Comparison of ENCODE assay signal across 21 cellular contexts in the genomic region with DNA sequence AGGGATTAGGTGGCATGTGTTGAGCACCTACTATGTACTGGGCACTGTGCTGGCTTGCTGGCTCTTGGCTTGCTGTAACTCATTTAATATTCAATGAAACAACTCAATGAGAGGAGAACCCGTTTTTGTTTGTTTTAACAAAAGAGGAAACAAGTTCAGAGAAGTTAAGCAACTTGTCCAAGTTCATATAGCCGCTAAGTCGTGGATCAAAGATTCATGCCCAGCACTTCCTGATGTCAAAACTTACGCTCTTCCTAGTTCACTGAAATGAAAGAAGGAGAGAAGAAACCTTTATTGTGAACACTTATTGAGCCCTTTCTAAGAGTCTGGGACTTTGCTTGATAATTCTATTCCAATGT.
DNase-seq lines count a peak whose midpoint lies in the region; ATAC-seq and TF ChIP-seq lines count a peak whose summit lies in the region.
"Had no signal": no experiment of that assay in that cellular context is flagged by ENCODE, and none has a peak within 500 bp of the region (broad histone marks: within the 10 kb centered on the region; RNA-seq: fewer than 3 reads in every experiment).

No MANE protein-coding gene starts in this region.

- H3K4me1 Mint-ChIP-seq in stimulated activated naive CD8-positive, alpha-beta T cell treated with anti-CD3 and anti-CD28 coated beads, Interleukin-15, Interleukin-2, amounts not matched to agents 100 ng/mL and 50 ng/mL, for 24 hours (ENCODE audit: low read depth): peaks cover 39% of the 10 kb centered on the region
- H3K4me1 Mint-ChIP-seq in stimulated activated naive CD8-positive, alpha-beta T cell treated with anti-CD3 and anti-CD28 coated beads, Interleukin-15, amount 100 ng/mL, for 72 hours: peaks cover 37% of the 10 kb centered on the region
- peaks cover 15 to 17% of the 10 kb centered on the region in 2 experiments for H3K4me1 Mint-ChIP-seq in H9

- peak overlapping the region; percentile 36 for H3K27ac Mint-ChIP-seq in stimulated activated naive CD8-positive, alpha-beta T cell treated with anti-CD3 and anti-CD28 coated beads, Interleukin-15, Interleukin-2, amounts not matched to agents 100 ng/mL and 50 ng/mL, for 24 hours
- peak overlapping the region in 1 of 2 donors; percentile 62 for H3K27ac Mint-ChIP-seq in stimulated activated naive CD8-positive, alpha-beta T cell treated with anti-CD3 and anti-CD28 coated beads, Interleukin-15, amount 100 ng/mL, for 72 hours
- no peak overlapping the region for H3K27ac Mint-ChIP-seq in H9

- no peak overlapping the region for H3T11ph ChIP-seq in H9 (ENCODE audit: low read length)

- no peak overlapping the region for H2AK5ac ChIP-seq in H9 (ENCODE audit: insufficient read length, low read length)

- no peak overlapping the region for H2BK15ac ChIP-seq in H9 (ENCODE audit: low read depth, low read length)

- H3K14ac ChIP-seq in H9 (ENCODE audit: insufficient read depth, low read length): no peak overlapping the region

- no peak overlapping the region for H2BK12ac ChIP-seq in H9 (ENCODE audit: insufficient read length, low read depth, low read length)

- H3K9me3 ChIP-seq in right atrium auricular region (peaks cover 0 to 4% of the 10 kb centered on the region in 2 donors), H9 (ENCODE audit: control insufficient read depth, low read depth, low read length) (peaks cover 13% of the 10 kb centered on the region)
- H3K9me3 ChIP-seq: prostate gland, suprapubic skin had no signal

- H3K36me3 ChIP-seq in right atrium auricular region: no peaks in the 10 kb centered on the region
- H3K36me3 ChIP-seq: prostate gland, SJCRH30, suprapubic skin had no signal

- peaks cover 12% of the 10 kb centered on the region for H3K27me3 Mint-ChIP-seq in stimulated activated naive CD8-positive, alpha-beta T cell treated with anti-CD3 and anti-CD28 coated beads, Interleukin-15, Interleukin-2, amounts not matched to agents 100 ng/mL and 50 ng/mL, for 24 hours
- peaks cover 37% of the 10 kb centered on the region for H3K27me3 Mint-ChIP-seq in stimulated activated naive CD8-positive, alpha-beta T cell treated with anti-CD3 and anti-CD28 coated beads, Interleukin-15, amount 100 ng/mL, for 72 hours
- H3K27me3 Mint-ChIP-seq in H9 (ENCODE audit: low read depth): peaks cover 6% of the 10 kb centered on the region

- peak overlapping the region; percentile 97 for H3K27ac ChIP-seq in epithelial cell of prostate
- no peak overlapping the region for H3K27ac ChIP-seq in right atrium auricular region
- H3K27ac ChIP-seq in H9 (ENCODE audit: insufficient read length, low read depth, low read length): no peak overlapping the region
- H3K27ac ChIP-seq: 22Rv1, prostate gland, suprapubic skin had no signal

- no peaks in the 10 kb centered on the region for H3K79me1 ChIP-seq in H9 (ENCODE audit: insufficient read depth, low read depth, low read length, poor library complexity, severe bottlenecking)

- ATAC-seq in stimulated activated naive CD8-positive, alpha-beta T cell treated with anti-CD3 and anti-CD28 coated beads, Interleukin-15, amount 100 ng/mL, for 72 hours: no peak

- no peaks in the 10 kb centered on the region for H3K36me3 Mint-ChIP-seq in stimulated activated naive CD8-positive, alpha-beta T cell treated with anti-CD3 and anti-CD28 coated beads, Interleukin-15, Interleukin-2, amounts not matched to agents 100 ng/mL and 50 ng/mL, for 24 hours (ENCODE audit: low read depth)
- peaks cover 0 to 6% (median 0%) of the 10 kb centered on the region in 3 experiments; a peak in 1 of 7 replicates for H3K36me3 Mint-ChIP-seq in H9 (ENCODE audit: insufficient read depth in 1 of 3, low read depth in 3 of 3)

- H3K23me2 ChIP-seq in H9 (ENCODE audit: insufficient read length, low read depth, low read length, poor library complexity, severe bottlenecking): no peaks in the 10 kb centered on the region

- H3K56ac ChIP-seq in H9 (ENCODE audit: insufficient read length, low read depth, low read length): no peak overlapping the region

- H3K9me3 Mint-ChIP-seq in stimulated activated naive CD8-positive, alpha-beta T cell treated with anti-CD3 and anti-CD28 coated beads, Interleukin-15, Interleukin-2, amounts not matched to agents 100 ng/mL and 50 ng/mL, for 24 hours: no peaks in the 10 kb centered on the region
- no peaks in the 10 kb centered on the region for H3K9me3 Mint-ChIP-seq in stimulated activated naive CD8-positive, alpha-beta T cell treated with anti-CD3 and anti-CD28 coated beads, Interleukin-15, amount 100 ng/mL, for 72 hours
- H3K9me3 Mint-ChIP-seq in H9: peaks cover 14 to 18% of the 10 kb centered on the region in 2 experiments

- H2BK20ac ChIP-seq in H9 (ENCODE audit: low read depth, low read length, poor library complexity, severe bottlenecking): no peak overlapping the region

- no peak overlapping the region for H3K4me3 ChIP-seq in right atrium auricular region
- H3K4me3 ChIP-seq: prostate gland, SJCRH30, suprapubic skin had no signal

- H3K4me1 ChIP-seq in right atrium auricular region: peaks cover 0 to 6% of the 10 kb centered on the region in 2 donors
- no peaks in the 10 kb centered on the region for H3K4me1 ChIP-seq in H9 (ENCODE audit: insufficient read depth, low read length)
- H3K4me1 ChIP-seq: prostate gland had no signal

- no peak overlapping the region for H3K4me3 Mint-ChIP-seq in stimulated activated naive CD8-positive, alpha-beta T cell treated with anti-CD3 and anti-CD28 coated beads, Interleukin-15, Interleukin-2, amounts not matched to agents 100 ng/mL and 50 ng/mL, for 24 hours
- peak overlapping the region in 1 of 2 donors; percentile 10 for H3K4me3 Mint-ChIP-seq in stimulated activated naive CD8-positive, alpha-beta T cell treated with anti-CD3 and anti-CD28 coated beads, Interleukin-15, amount 100 ng/mL, for 72 hours
- H3K4me3 Mint-ChIP-seq in H9: no peak overlapping the region
- H3K4me3 Mint-ChIP-seq: nephron progenitor cell had no signal

- no peak overlapping the region for H4K8ac ChIP-seq in H9 (replicated peaks; ENCODE audit: insufficient read length, low read depth, low read length)

- H4K5ac ChIP-seq in H9 (ENCODE audit: insufficient read length, low read depth, low read length): no peak overlapping the region

- no peaks in the 10 kb centered on the region for H4K20me1 ChIP-seq in H9 (ENCODE audit: control insufficient read depth, insufficient read depth, insufficient read length)

- no CpG with 5 or more reads among the region's 4 CpGs for WGBS in H9 (ENCODE audit: extremely low coverage, insufficient read length, low lambda C conversion rate)

- peak; percentile 30 for DNase-seq in SIG-M5 treated with dmso at 0.1 percent for 504 hours (lab: John Stamatoyannopoulos, UW; ENCODE audit: unreplicated experiment)
- no peak for DNase-seq in SIG-M5 (lab: John Stamatoyannopoulos, UW)
- DNase-seq in stimulated activated naive CD8-positive, alpha-beta T cell treated with anti-CD3 and anti-CD28 coated beads, Interleukin-15, amount 100 ng/mL, for 72 hours: no peak
- no peak for DNase-seq in epithelial cell of prostate (ENCODE audit: low read depth, low spot score)
- DNase-seq in right atrium auricular region (ENCODE audit: low spot score): no peak
- DNase-seq in H9: no peak
- DNase-seq in HCEC 1CT: no peak
- DNase-seq: amniotic stem cell; central memory CD4-positive, alpha-beta T cell; islet precursor cell; MM.1S; NCI-H2029; NCI-H510A treated with DMSO at 0.1 percent for 48 hours; nephron progenitor cell; small intestine; stimulated activated CD4-positive, alpha-beta T cell treated with anti-CD3 and anti-CD28 coated beads, Interleukin-4, amount 100 ng/mL, for 4 hours had no signal

- H3K23ac ChIP-seq in H9 (ENCODE audit: insufficient read length, low read depth, low read length): no peak overlapping the region

- H3K4me2 ChIP-seq in H9 (ENCODE audit: insufficient read depth, insufficient read length, low read length): no peak overlapping the region

- H3K18ac ChIP-seq in H9 (ENCODE audit: insufficient read length, low read depth, low read length): no peak overlapping the region

- no peak overlapping the region for H2BK5ac ChIP-seq in H9 (ENCODE audit: insufficient read length, low read length)

- no peak overlapping the region for H4K91ac ChIP-seq in H9 (ENCODE audit: insufficient read length, low read depth, low read length)

- no peak overlapping the region for H3K9ac ChIP-seq in H9 (ENCODE audit: extremely low read depth, insufficient read length, low read length)

- no peak overlapping the region for H3K4ac ChIP-seq in H9 (ENCODE audit: low read depth, low read length)

- H2BK120ac ChIP-seq in H9 (ENCODE audit: low read depth, low read length, poor library complexity, severe bottlenecking): no peak overlapping the region

- H3K79me2 ChIP-seq in H9 (ENCODE audit: insufficient read depth, low read length): no peaks in the 10 kb centered on the region

- TF ChIP-seq CTCF in right atrium auricular region (IDR thresholded peaks at IDR 0.05) (no peak), H9 (conservative IDR thresholded peaks at IDR 0.05) (no peak)

- H2AFZ ChIP-seq in H9 (ENCODE audit: low read length): no peak overlapping the region

- H3K27me3 ChIP-seq in right atrium auricular region (no peaks in the 10 kb centered on the region), H9 (ENCODE audit: insufficient read depth, low read length) (no peaks in the 10 kb centered on the region)
- H3K27me3 ChIP-seq: SJCRH30, suprapubic skin had no signal
